Comparison of ENCODE assay signal across 12 cellular contexts in genomic region chr15:52254331-52254730, GRCh38. TPM values are rescaled to one million over a fixed set of nuclear protein-coding genes. Genes with fewer than 3 reads are reported as not detected.
DNase-seq lines count a peak whose midpoint lies in the region; ATAC-seq and TF ChIP-seq lines count a peak whose summit lies in the region.
"Had no signal": no experiment of that assay in that cellular context is flagged by ENCODE, and none has a peak within 500 bp of the region (broad histone marks: within the 10 kb centered on the region; RNA-seq: fewer than 3 reads in every experiment).

No MANE protein-coding gene starts in this region.

- BruUV-seq in PC-3 (replicated peaks; lab: Mats Ljungman, UMichigan): no TSS peak

- peak; percentile 53 for ATAC-seq in GM21786 (IDR thresholded peaks at IDR 0.05; ENCODE audit: unreplicated experiment)
- no peak for ATAC-seq in PC-3
- ATAC-seq: sciatic nerve had no signal

- peak overlapping the region; percentile 35; the same call in 1 of the 2 replicates for H3K4me2 ChIP-seq in PC-3 (ENCODE audit: low read length)

- H3K9ac ChIP-seq in PC-3 (ENCODE audit: low read length): no peak overlapping the region

- no peak overlapping the region for H2AFZ ChIP-seq in PC-3 (ENCODE audit: low read length)

- POLR2A ChIA-PET in PC-3 (lab: Charles Lee; ENCODE audit: unreplicated experiment): no interaction called here

- CTCF ChIA-PET in PC-3 (lab: Charles Lee): no interaction called here

- TF ChIP-seq CTCF in PC-3 (conservative IDR thresholded peaks at IDR 0.05; ENCODE audit: low read depth, low read length) (peak; percentile 23), ovary (IDR thresholded peaks at IDR 0.05) (no peak)

- H3K4me1 ChIP-seq in PC-3 (ENCODE audit: insufficient read depth, low read length) (peaks cover 53% of the 10 kb centered on the region), ovary (ENCODE audit: insufficient read depth) (no peaks in the 10 kb centered on the region)

- peaks cover 26% of the 10 kb centered on the region for H3K36me3 ChIP-seq in PC-3 (ENCODE audit: low read depth, low read length)
- no peaks in the 10 kb centered on the region for H3K36me3 ChIP-seq in ovary

- DNase-seq in DMS53 (lab: John Stamatoyannopoulos, UW) (peak; percentile 4), DMS53 treated with DMSO at 0.1 percent for 48 hours (lab: John Stamatoyannopoulos, UW; ENCODE audit: unreplicated experiment) (no peak), PC-3 (peak; percentile 11), germinal center (ENCODE audit: low spot score) (peak; percentile 53), kidney glomerular epithelial cell (lab: John Stamatoyannopoulos, UW) (no peak), ovary (no peak), occipital lobe (lab: John Stamatoyannopoulos, UW) (no peak)
- DNase-seq: activated effector memory CD4-positive, alpha-beta T cell treated with anti-CD3 and anti-CD28 coated beads, Interleukin-2, amount 50 U/mL, for 16 hours; midbrain; NCI-H446 treated with DMSO at 0.1 percent for 48 hours had no signal

- no peak for TF ChIP-seq EP300 in ovary (IDR thresholded peaks at IDR 0.05)

- H3K27me3 ChIP-seq in PC-3 (ENCODE audit: low read length): no peaks in the 10 kb centered on the region
- no peaks in the 10 kb centered on the region for H3K27me3 ChIP-seq in ovary

- H3K4me3 ChIP-seq in PC-3 (ENCODE audit: low read length): no peak overlapping the region
- no peak overlapping the region for H3K4me3 ChIP-seq in ovary

- intact Hi-C loops in PC-3 (cut with micrococcal nuclease): no loop called here
- intact Hi-C loops in ovary (cut with DNase I): no loop called here

- no peaks in the 10 kb centered on the region for H3K9me3 ChIP-seq in PC-3 (ENCODE audit: low read length)
- no peaks in the 10 kb centered on the region for H3K9me3 ChIP-seq in ovary

- no peak for TF ChIP-seq POLR2A in ovary (IDR thresholded peaks at IDR 0.05)

- peaks cover 4% of the 10 kb centered on the region for H3F3A ChIP-seq in PC-3 (ENCODE audit: low read length, unreplicated experiment)

- H3K9me2 ChIP-seq in PC-3 (replicated peaks; ENCODE audit: low read length): no peaks in the 10 kb centered on the region

- WGBS in ovary, 3 donors: 86 to 94% (median 88%) methylated on average over 5 of the region's 5 CpGs

- H4K20me1 ChIP-seq in PC-3 (ENCODE audit: low read length): no peaks in the 10 kb centered on the region

- no peaks in the 10 kb centered on the region for H3K79me2 ChIP-seq in PC-3 (ENCODE audit: low read length)

- H3K27ac ChIP-seq in PC-3 (ENCODE audit: low read length): peak overlapping the region; percentile 67
- H3K27ac ChIP-seq in ovary: no peak overlapping the region

RNA-seq across cellular contexts. Expression of gene MYO5C, which starts 41.3 kb away (rescaled TPM):
- total RNA-seq in PC-3 (2014; rRNA removed) (16.7 and 17.7 TPM in 2 replicates), ovary (10 to 100 TPM in 4 of 7 donors, 1 to 10 TPM in 3; 1.1 to 23.6 (median 10.8) TPM), occipital lobe (1.2 TPM)
- polyA plus RNA-seq in ovary: 1 to 10 TPM; 3.4 to 4.5 TPM

Comparison
In these comparisons a context has a peak if more than half of its experiments do, and no peak if none do; other contexts are left out.
1. DNase-seq: peak in DMS53 (single experiment), PC-3 (single experiment) and germinal center (single experiment); none in DMS53 treated with DMSO at 0.1 percent for 48 hours (single experiment), kidney glomerular epithelial cell (single experiment), ovary (0 of 5) and occipital lobe (single experiment).